In genomic region chr2:130354135-130354420, GRCh38 we compare ENCODE assay signal across 2 cellular contexts.
TF ChIP-seq lines count a peak whose summit lies in the region.

No MANE protein-coding gene starts in this region.

TF ChIP-seq in SK-N-SH, 30 proteins besides CTCF, POLR2A, EP300 and RAD21:
- TF ChIP-seq REST (IDR thresholded peaks at IDR 0.05; ENCODE audit: low read depth, low read length) (peak; percentile 70; the same call in 1 of the 2 replicates), USF1 (IDR thresholded peaks at IDR 0.05; ENCODE audit: borderline replicate concordance, low read depth) (no peak)
TF ChIP-seq in SK-N-SH: peak in this region for 1.

TF ChIP-seq in SK-N-SH treated with all-trans-retinoic acid at 6 μM for 48 hours, 23 proteins besides CTCF, POLR2A, EP300 and RAD21 (continued from another document):
- TF ChIP-seq TSHZ2 (CRISPR knock-in tag; IDR thresholded peaks at IDR 0.05) (no peak), ZNF8 (CRISPR knock-in tag; IDR thresholded peaks at IDR 0.05) (no peak), PPARA (CRISPR knock-in tag; IDR thresholded peaks at IDR 0.05; ENCODE audit: borderline replicate concordance) (no peak), SNAI2 (CRISPR knock-in tag; IDR thresholded peaks at IDR 0.05) (no peak), ESRRG (CRISPR knock-in tag; IDR thresholded peaks at IDR 0.05) (no peak), RARB (CRISPR knock-in tag; IDR thresholded peaks at IDR 0.05) (no peak), ZFP3 (CRISPR knock-in tag; IDR thresholded peaks at IDR 0.05) (no peak), CREB5 (CRISPR knock-in tag; IDR thresholded peaks at IDR 0.05; ENCODE audit: low read depth) (no peak)
